Comparison of ENCODE assay signal across 8 cellular contexts in the genomic region with DNA sequence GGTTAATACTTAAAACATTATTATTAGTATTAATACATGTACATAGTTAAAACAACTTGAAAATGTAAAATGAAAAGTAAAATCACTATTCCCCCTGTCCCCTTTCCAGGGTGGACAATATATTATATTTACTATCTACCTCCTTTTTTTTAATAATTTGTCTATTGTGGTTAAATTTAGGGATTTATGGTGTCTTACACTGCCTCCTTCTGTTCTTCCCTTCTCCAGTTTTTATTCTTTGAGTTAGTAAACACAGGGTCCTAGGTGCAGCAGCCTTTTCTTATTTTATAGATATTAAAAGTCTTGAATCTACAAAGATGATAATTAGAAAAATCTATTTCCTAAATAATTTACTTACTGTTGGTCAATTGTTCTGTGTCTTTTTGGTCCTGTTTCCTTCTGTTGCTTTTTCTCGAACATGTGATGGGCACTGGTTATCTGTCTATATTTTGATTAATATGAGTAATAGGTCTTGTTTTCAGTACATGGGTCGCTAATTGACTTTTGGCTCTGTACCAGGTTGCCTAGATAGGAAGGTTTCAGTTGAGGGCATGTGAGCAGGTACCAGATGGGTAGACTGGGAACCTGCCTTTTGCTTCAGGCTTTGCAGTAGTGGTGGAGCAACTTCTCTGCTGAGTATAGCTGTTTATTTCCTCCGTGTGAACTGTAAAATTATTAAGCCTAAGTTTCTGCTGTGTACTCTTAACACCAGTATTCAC. TPM values are rescaled to one million over a fixed set of nuclear protein-coding genes. Genes with fewer than 3 reads are reported as not detected.
A peak's percentile ranks its signal among the peaks of the same experiment; 100 is the strongest.
DNase-seq lines count a peak whose midpoint lies in the region; ATAC-seq and TF ChIP-seq lines count a peak whose summit lies in the region.

No MANE protein-coding gene starts in this region.

- H3K9me3 ChIP-seq in adipocyte (ENCODE audit: control insufficient read depth, low read length) (no peaks in the 10 kb centered on the region), tibial artery (no peaks in the 10 kb centered on the region)

- intact Hi-C loops in tibial artery (cut with DNase I; ENCODE audit: low total_unique reads), result loop anchor here (2.0 kb wide), 1 partner anchor 33 kb away; a partner anchor contains a TSS

- no peak for ATAC-seq in GM18519 (IDR thresholded peaks at IDR 0.05; ENCODE audit: low FRiP score, unreplicated experiment)

- peaks cover 17% of the 10 kb centered on the region for H3K4me1 ChIP-seq in adipocyte (ENCODE audit: control insufficient read depth, insufficient read depth, low read length)
- H3K4me1 ChIP-seq in tibial artery, result peaks cover 0 to 26% (median 16%) of the 10 kb centered on the region in 4 donors

- H3K27me3 ChIP-seq in adipocyte (replicated peaks; ENCODE audit: control insufficient read depth, insufficient read depth, low read length) (no peaks in the 10 kb centered on the region), tibial artery (no peaks in the 10 kb centered on the region)

- H3K4me3 ChIP-seq in adipocyte (ENCODE audit: low read length), result peak overlapping the region; percentile 97
- H3K4me3 ChIP-seq in tibial artery, result peak overlapping the region; percentile 60 to 71

- TF ChIP-seq CTCF in tibial artery (IDR thresholded peaks at IDR 0.05), result no peak

- H3K36me3 ChIP-seq in adipocyte (ENCODE audit: control insufficient read depth, insufficient read depth, low read length, severe bottlenecking) (no peaks in the 10 kb centered on the region), tibial artery (no peaks in the 10 kb centered on the region)

- peak; percentile 18 for DNase-seq in EL
- DNase-seq in M059J (ENCODE audit: low read depth), result peak; percentile 33
- DNase-seq in adipocyte (ENCODE audit: low read depth), result peak; percentile 21
- peak; percentile 29 for DNase-seq in left kidney (ENCODE audit: low read depth, low spot score)
- DNase-seq in tibial artery, result no peak
- DNase-seq in NCI-H2227 (lab: John Stamatoyannopoulos, UW; ENCODE audit: unreplicated experiment), result no peak
- no peak for DNase-seq in HK-2 (ENCODE audit: unreplicated experiment)

- H3K9ac ChIP-seq in adipocyte (ENCODE audit: low read length), result peak overlapping the region; percentile 96

- H3K27ac ChIP-seq in tibial artery, result peak overlapping the region; percentile 86 to 92

RNA-seq across cellular contexts. Expression of a gene that starts 1.1 kb away (rescaled TPM):
- total RNA-seq in M059J (2014; rRNA removed; shearing (Covaris generic)), result 9.2 and 10.6 TPM in 2 replicates

RNA-seq across cellular contexts. Expression of a gene that starts 32.5 kb away (rescaled TPM):
- 19.1 and 26.1 TPM in 2 replicates for total RNA-seq in M059J (2014; rRNA removed; shearing (Covaris generic))

Comparison
In these comparisons a context has a peak if more than half of its experiments do, and no peak if none do; other contexts are left out.
1. DNase-seq: peak in EL (single experiment), M059J (single experiment), adipocyte (single experiment) and left kidney (single experiment); none in tibial artery (0 of 2), NCI-H2227 (single experiment) and HK-2 (single experiment).